Comparison of ENCODE assay signal across 1 cellular context in the genomic region with DNA sequence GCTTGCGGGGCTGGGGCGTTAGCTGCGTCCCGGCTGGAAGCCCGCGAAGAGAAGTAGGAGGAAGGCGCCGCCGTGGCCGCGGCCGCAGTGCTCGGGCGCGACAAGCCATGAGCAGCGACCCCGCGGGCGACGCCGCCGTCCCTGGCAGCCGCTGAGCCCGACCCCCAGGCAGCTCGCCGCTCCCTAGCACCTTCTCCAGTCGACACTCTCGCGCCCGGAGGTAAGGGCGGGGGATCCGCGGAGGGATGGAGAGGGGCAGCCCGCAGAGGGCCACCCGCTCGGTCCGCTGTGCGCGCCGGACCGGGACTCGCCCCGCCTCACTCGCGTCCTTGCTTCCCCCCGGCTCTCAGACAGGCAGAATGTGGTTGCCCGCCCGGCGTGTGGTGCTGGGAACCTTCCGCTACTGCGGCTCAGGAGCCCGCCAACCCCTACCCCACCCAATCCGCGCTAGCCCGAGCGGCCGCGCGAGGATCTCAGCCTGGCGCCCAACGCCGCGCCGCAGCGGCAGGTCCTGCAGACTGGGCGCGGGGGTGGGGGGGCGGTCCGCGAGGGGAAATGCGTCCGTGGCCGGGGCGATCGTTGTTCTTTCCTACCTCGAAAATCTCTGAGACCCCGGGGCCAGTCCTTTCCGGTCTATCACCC.
TF ChIP-seq lines count a peak whose summit lies in the region.

Gene LRRC8C, plus strand, starts transcription at position 18 of the 642 bp plus-strand sequence. CDS start 53,354 bp downstream, outside the sequence.

TF ChIP-seq in K562, 482 proteins besides CTCF, POLR2A, EP300 and RAD21 (continued from another document and continues in another):
- TF ChIP-seq MGA (IDR thresholded peaks at IDR 0.05) (peak; percentile 40; the same call in 1 of the 2 replicates), PHF8 (IDR thresholded peaks at IDR 0.05; ENCODE audit: borderline replicate concordance, low read length) (peak; percentile 71; the same call in 1 of the 2 replicates), E2F6 (IDR thresholded peaks at IDR 0.05; ENCODE audit: borderline replicate concordance in 1 of 2, extremely low read depth in 1 of 2, insufficient read depth in 1 of 2, insufficient read length in 1 of 2, low read depth in 1 of 2, low read length in 1 of 2, poor library complexity in 1 of 2, severe bottlenecking in 1 of 2) (peak; percentile 30 to 62), EGR1 (conservative IDR thresholded peaks at IDR 0.05) (peak; percentile 55), POLR2G (IDR thresholded peaks at IDR 0.05; ENCODE audit: low read depth, low read length) (peak; percentile 77), GABPB1 (CRISPR knock-in tag; IDR thresholded peaks at IDR 0.05) (peak; percentile 56; the same call in 1 of the 2 replicates), HDAC8 (tag; IDR thresholded peaks at IDR 0.05) (no peak), MCM5 (IDR thresholded peaks at IDR 0.05; ENCODE audit: low read depth) (no peak), ZNF24 (IDR thresholded peaks at IDR 0.05) (0 out of 2 replicates have a peak, but pooled peaks have one; percentile 0), PHF20 (IDR thresholded peaks at IDR 0.05; ENCODE audit: partially characterized antibody) (peak; percentile 43), RERE (CRISPR knock-in tag; IDR thresholded peaks at IDR 0.05; ENCODE audit: borderline replicate concordance) (peak; percentile 69; the same call in 1 of the 2 replicates)
- TF ChIP-seq, protein P1, sequence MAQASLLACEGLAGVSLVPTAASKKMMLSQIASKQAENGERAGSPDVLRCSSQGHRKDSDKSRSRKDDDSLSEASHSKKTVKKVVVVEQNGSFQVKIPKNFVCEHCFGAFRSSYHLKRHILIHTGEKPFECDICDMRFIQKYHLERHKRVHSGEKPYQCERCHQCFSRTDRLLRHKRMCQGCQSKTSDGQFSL (CRISPR knock-in tag; IDR thresholded peaks at IDR 0.05): peak; percentile 98
- TF ChIP-seq, protein P1 (tag; IDR thresholded peaks at IDR 0.05): peak in 1 of 2 experiments; percentile 87; a peak in 1 of 4 replicates
- TF ChIP-seq, protein P2, sequence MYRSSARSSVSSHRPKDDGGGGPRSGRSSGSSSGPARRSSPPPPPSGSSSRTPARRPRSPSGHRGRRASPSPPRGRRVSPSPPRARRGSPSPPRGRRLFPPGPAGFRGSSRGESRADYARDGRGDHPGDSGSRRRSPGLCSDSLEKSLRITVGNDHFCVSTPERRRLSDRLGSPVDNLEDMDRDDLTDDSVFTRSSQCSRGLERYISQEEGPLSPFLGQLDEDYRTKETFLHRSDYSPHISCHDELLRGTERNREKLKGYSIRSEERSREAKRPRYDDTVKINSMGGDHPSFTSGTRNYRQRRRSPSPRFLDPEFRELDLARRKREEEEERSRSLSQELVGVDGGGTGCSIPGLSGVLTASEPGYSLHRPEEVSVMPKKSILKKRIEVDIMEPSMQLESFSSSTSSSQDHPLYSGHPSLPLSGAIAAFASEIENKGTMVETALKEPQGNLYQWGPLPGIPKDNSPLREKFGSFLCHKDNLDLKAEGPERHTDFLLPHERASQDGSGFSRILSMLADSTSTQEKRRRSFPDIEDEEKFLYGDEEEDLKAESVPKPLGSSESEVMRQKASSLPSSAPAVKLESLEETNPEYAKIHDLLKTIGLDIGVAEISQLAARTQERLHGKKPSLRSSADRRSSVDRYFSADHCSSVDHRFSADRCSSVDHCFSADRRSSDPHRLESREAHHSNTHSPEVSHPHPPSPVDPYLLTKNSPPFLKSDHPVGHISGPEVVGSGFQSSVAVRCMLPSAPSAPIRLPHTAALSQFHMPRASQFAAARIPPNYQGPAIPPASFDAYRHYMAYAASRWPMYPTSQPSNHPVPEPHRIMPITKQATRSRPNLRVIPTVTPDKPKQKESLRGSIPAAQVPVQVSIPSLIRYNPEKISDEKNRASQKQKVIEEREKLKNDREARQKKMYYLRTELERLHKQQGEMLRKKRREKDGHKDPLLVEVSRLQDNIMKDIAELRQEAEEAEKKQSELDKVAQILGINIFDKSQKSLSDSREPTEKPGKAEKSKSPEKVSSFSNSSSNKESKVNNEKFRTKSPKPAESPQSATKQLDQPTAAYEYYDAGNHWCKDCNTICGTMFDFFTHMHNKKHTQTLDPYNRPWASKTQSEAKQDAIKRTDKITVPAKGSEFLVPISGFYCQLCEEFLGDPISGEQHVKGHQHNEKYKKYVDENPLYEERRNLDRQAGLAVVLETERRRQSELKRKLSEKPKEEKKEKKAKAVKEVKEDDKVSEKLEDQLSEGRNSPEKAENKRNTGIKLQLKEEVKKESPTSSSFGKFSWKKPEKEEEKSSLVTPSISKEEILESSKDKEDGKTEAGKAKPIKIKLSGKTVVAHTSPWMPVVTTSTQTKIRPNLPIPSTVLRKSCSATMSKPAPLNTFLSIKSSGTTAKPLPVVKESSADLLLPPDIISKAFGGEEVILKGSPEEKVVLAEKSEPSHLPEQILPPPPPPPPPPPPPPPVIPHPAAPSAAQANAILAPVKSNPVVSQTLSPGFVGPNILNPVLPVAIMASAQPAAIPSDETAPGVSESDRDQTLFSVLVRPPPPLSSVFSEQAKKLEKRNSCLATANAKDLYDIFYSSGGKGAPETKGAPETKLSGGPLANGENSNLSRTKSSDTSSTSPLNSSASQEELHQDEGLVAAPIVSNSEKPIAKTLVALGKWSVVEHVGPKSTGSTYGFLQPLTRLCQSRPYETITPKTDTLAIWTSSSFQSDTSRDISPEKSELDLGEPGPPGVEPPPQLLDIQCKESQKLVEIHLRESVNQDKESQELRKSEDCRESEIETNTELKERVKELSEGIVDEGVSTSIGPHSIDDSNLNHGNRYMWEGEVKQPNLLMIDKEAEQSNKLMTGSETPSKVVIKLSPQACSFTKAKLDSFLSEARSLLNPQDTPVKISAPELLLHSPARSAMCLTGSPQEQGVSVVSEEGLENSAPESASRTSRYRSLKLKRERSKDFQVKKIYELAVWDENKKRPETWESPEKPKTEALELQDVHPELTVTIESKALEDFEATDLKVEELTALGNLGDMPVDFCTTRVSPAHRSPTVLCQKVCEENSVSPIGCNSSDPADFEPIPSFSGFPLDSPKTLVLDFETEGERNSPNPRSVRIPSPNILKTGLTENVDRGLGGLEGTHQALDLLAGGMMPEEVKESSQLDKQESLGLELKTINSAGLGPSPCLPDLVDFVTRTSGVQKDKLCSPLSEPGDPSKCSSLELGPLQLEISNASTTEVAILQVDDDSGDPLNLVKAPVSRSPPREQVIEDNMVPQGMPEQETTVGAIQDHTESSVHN (IDR thresholded peaks at IDR 0.05; ENCODE audit: borderline replicate concordance in 1 of 2, low read depth in 1 of 2): no peak
